15 cellular contexts compared by ENCODE assay signal in genomic region chr15:63065262-63066234, GRCh38. TPM values are rescaled to one million over a fixed set of nuclear protein-coding genes. Genes with fewer than 3 reads are reported as not detected.
DNase-seq lines count a peak whose midpoint lies in the region; TF ChIP-seq lines count a peak whose summit lies in the region.
"Had no signal": no experiment of that assay in that cellular context is flagged by ENCODE, and none has a peak within 500 bp of the region (broad histone marks: within the 10 kb centered on the region; RNA-seq: fewer than 3 reads in every experiment).

No MANE protein-coding gene starts in this region.

- no peak overlapping the region for H2BK15ac ChIP-seq in neuronal stem cell (ENCODE audit: low read length)

- no peaks in the 10 kb centered on the region for H3K9me3 Mint-ChIP-seq in chondrocyte (ENCODE audit: low read depth)
- H3K9me3 Mint-ChIP-seq: activated B cell treated with CpG ODN at 0.5 μM for 24 hours; activated naive CD4-positive, alpha-beta T cell treated with anti-CD3 and anti-CD28 coated beads, Interleukin-2, amount 50 U/mL, for 24 hours; central memory CD8-positive, alpha-beta T cell; stimulated activated naive B cell treated with anti-CD40 and anti-IgM and Interleukin-4, amounts not matched to agents 10 μg/mL and 1 μg/mL and 100 μg/mL, for 72 hours had no signal

- no peak overlapping the region for H3K23ac ChIP-seq in neuronal stem cell (ENCODE audit: low read depth, low read length, poor library complexity)

- H3K4me1 ChIP-seq in neuronal stem cell (ENCODE audit: control insufficient read depth in 2 of 2, insufficient read depth in 1 of 2, low read depth in 1 of 2, low read length in 2 of 2): peaks cover 8 to 12% of the 10 kb centered on the region in 2 donors

- H4K8ac ChIP-seq in neuronal stem cell (ENCODE audit: low read depth, low read length): no peak overlapping the region

- H3K79me1 ChIP-seq in neuronal stem cell (ENCODE audit: low read depth, low read length): peaks cover 2% of the 10 kb centered on the region

- no peak overlapping the region for H2BK12ac ChIP-seq in neuronal stem cell (ENCODE audit: low read length)

- no peak overlapping the region for H4K91ac ChIP-seq in neuronal stem cell (ENCODE audit: low read depth, low read length, poor library complexity)

- H3K27ac ChIP-seq in neuronal stem cell (replicated peaks; ENCODE audit: low read length): no peak overlapping the region

- H3K14ac ChIP-seq in neuronal stem cell (ENCODE audit: low read length): no peak overlapping the region

- WGBS in neuronal stem cell (ENCODE audit: extremely low coverage in 2 of 2, insufficient read length in 2 of 2, insufficient replicate concordance in 1 of 2), 2 donors: no CpG with 5 or more reads among the region's 8 CpGs

- peaks cover 84% of the 10 kb centered on the region for H3K36me3 Mint-ChIP-seq in chondrocyte (ENCODE audit: low read depth)

- H2BK120ac ChIP-seq in neuronal stem cell (ENCODE audit: low read depth, low read length): no peak overlapping the region

- no peak overlapping the region for H3K18ac ChIP-seq in neuronal stem cell (ENCODE audit: low read length)

- DNase-seq in Ammon's horn (ENCODE audit: low spot score) (peak; percentile 36), LHCN-M2 (ENCODE audit: low read depth) (peak; percentile 68), chondrocyte (ENCODE audit: low spot score) (no peak), myocyte (ENCODE audit: low read depth) (peak; percentile 40), NOMO-1 treated with dmso at 0.1 percent for 144 hours (lab: John Stamatoyannopoulos, UW; ENCODE audit: unreplicated experiment) (no peak), neuronal stem cell (ENCODE audit: low spot score) (no peak), medulla oblongata (ENCODE audit: extremely low spot score) (no peak)
- no peak for DNase-seq in stimulated activated CD4-positive, alpha-beta T cell treated with anti-CD3 and anti-CD28 coated beads, Interleukin-2, amount 100 ng/mL, for 48 hours
- DNase-seq: activated B cell treated with CpG ODN at 0.5 μM for 24 hours; activated CD8-positive, alpha-beta memory T cell treated with anti-CD3 and anti-CD28 coated beads, Interleukin-2, amount 50 U/mL, for 48 hours; NK-92 treated with Interleukin-12 subunit alpha and Interleukin-12 subunit beta, amount 100 ng/mL, for 24 hours; stimulated activated CD4-positive, alpha-beta T cell treated with anti-CD3 and anti-CD28 coated beads, Interleukin-1b, Interleukin-23, amount 100 ng/mL, for 48 hours; stimulated activated naive B cell treated with anti-CD40 and anti-IgM and Interleukin-4, amounts not matched to agents 10 μg/mL and 1 μg/mL and 100 μg/mL, for 72 hours had no signal

- no peak overlapping the region for H3K4me3 Mint-ChIP-seq in chondrocyte (ENCODE audit: unreplicated experiment)
- H3K4me3 Mint-ChIP-seq: activated B cell treated with CpG ODN at 0.5 μM for 24 hours; activated naive CD4-positive, alpha-beta T cell treated with anti-CD3 and anti-CD28 coated beads, Interleukin-2, amount 50 U/mL, for 24 hours; central memory CD8-positive, alpha-beta T cell; stimulated activated naive B cell treated with anti-CD40 and anti-IgM and Interleukin-4, amounts not matched to agents 10 μg/mL and 1 μg/mL and 100 μg/mL, for 72 hours had no signal

- no peaks in the 10 kb centered on the region for H3K27me3 ChIP-seq in neuronal stem cell (ENCODE audit: control insufficient read depth in 3 of 3, insufficient read depth in 3 of 3, low read depth in 1 of 3, low read length in 3 of 3)

- H3K27ac Mint-ChIP-seq in chondrocyte (ENCODE audit: unreplicated experiment): peak overlapping the region; percentile 89
- H3K27ac Mint-ChIP-seq: activated B cell treated with CpG ODN at 0.5 μM for 24 hours; activated naive CD4-positive, alpha-beta T cell treated with anti-CD3 and anti-CD28 coated beads, Interleukin-2, amount 50 U/mL, for 24 hours; stimulated activated naive B cell treated with anti-CD40 and anti-IgM and Interleukin-4, amounts not matched to agents 10 μg/mL and 1 μg/mL and 100 μg/mL, for 72 hours had no signal

- H3K4me1 Mint-ChIP-seq in chondrocyte (ENCODE audit: low read depth): peaks cover 84% of the 10 kb centered on the region
- H3K4me1 Mint-ChIP-seq: activated B cell treated with CpG ODN at 0.5 μM for 24 hours; activated naive CD4-positive, alpha-beta T cell treated with anti-CD3 and anti-CD28 coated beads, Interleukin-2, amount 50 U/mL, for 24 hours; central memory CD8-positive, alpha-beta T cell; stimulated activated naive B cell treated with anti-CD40 and anti-IgM and Interleukin-4, amounts not matched to agents 10 μg/mL and 1 μg/mL and 100 μg/mL, for 72 hours had no signal

- no peak overlapping the region for H3K4me2 ChIP-seq in neuronal stem cell (ENCODE audit: insufficient read depth, low read length, poor library complexity, severe bottlenecking)

- no peak overlapping the region for H3K9ac ChIP-seq in neuronal stem cell (ENCODE audit: low read depth, low read length, poor library complexity)

- no peaks in the 10 kb centered on the region for H3K27me3 Mint-ChIP-seq in chondrocyte (ENCODE audit: low read depth)
- H3K27me3 Mint-ChIP-seq: activated B cell treated with CpG ODN at 0.5 μM for 24 hours; activated naive CD4-positive, alpha-beta T cell treated with anti-CD3 and anti-CD28 coated beads, Interleukin-2, amount 50 U/mL, for 24 hours; central memory CD8-positive, alpha-beta T cell; stimulated activated naive B cell treated with anti-CD40 and anti-IgM and Interleukin-4, amounts not matched to agents 10 μg/mL and 1 μg/mL and 100 μg/mL, for 72 hours had no signal

- H3K4me3 ChIP-seq in neuronal stem cell (ENCODE audit: low read length in 2 of 2): no peak overlapping the region

- H3K9me3 ChIP-seq in neuronal stem cell (replicated peaks in 1 of 2; ENCODE audit: control insufficient read depth in 2 of 2, insufficient read depth in 1 of 2, low read depth in 1 of 2, low read length in 2 of 2): peaks cover 2 to 6% of the 10 kb centered on the region in 2 donors

- no peak overlapping the region for H3K4ac ChIP-seq in neuronal stem cell (ENCODE audit: low read length)

- no peak overlapping the region for H2AK5ac ChIP-seq in neuronal stem cell (ENCODE audit: low read depth, low read length)

- no peak overlapping the region for H2AFZ ChIP-seq in neuronal stem cell (ENCODE audit: low read length)

- no peak for TF ChIP-seq CTCF in chondrocyte (IDR thresholded peaks at IDR 0.05)

- H3K36me3 ChIP-seq in neuronal stem cell (replicated peaks in 1 of 2; ENCODE audit: control insufficient read depth in 2 of 2, insufficient read depth in 2 of 2, low read length in 2 of 2): peaks cover 63 to 94% of the 10 kb centered on the region in 2 donors

- H2BK5ac ChIP-seq in neuronal stem cell (ENCODE audit: low read length): no peak overlapping the region

RNA-seq across cellular contexts. Expression of gene TPM1, which starts 23.0 kb away (rescaled TPM):
- total RNA-seq in LHCN-M2 (2014; rRNA removed): 192 and 202 TPM in 2 replicates
- polyA plus RNA-seq in LHCN-M2 (2012): 1,083 TPM
- 2,291 to 2,367 TPM (median 2,332 TPM) in 3 replicates for total RNA-seq in chondrocyte
- total RNA-seq in myocyte: 4,103 and 4,525 TPM in 2 replicates
- polyA plus RNA-seq in myocyte (2012): 3,640 TPM
- polyA plus RNA-seq in neuronal stem cell (2013, experiment 1 of 2): 1,430 TPM
- polyA plus RNA-seq in neuronal stem cell (2013, experiment 2 of 2): 1,425 TPM

RNA-seq across cellular contexts. Expression of gene LACTB, which starts 56.1 kb away (rescaled TPM):
- total RNA-seq in LHCN-M2 (2014; rRNA removed) (28.4 and 33.7 TPM in 2 replicates), chondrocyte (19.4 to 22.4 TPM (median 20.7 TPM) in 3 replicates), myocyte (22.3 and 27.5 TPM in 2 replicates)
- 40.4 TPM for polyA plus RNA-seq in LHCN-M2 (2012)
- polyA plus RNA-seq in myocyte (2012): 21.4 TPM
- 8.2 TPM for polyA plus RNA-seq in neuronal stem cell (2013, experiment 1 of 2)
- 7.0 TPM for polyA plus RNA-seq in neuronal stem cell (2013, experiment 2 of 2)

Comparison
In these comparisons a context has a peak if more than half of its experiments do, and no peak if none do; other contexts are left out.
1. DNase-seq: peak in Ammon's horn (single experiment), LHCN-M2 (single experiment) and myocyte (single experiment); none in chondrocyte (single experiment), NOMO-1 treated with dmso at 0.1 percent for 144 hours (single experiment), stimulated activated CD4-positive, alpha-beta T cell treated with anti-CD3 and anti-CD28 coated beads, Interleukin-2, amount 100 ng/mL, for 48 hours (0 of 2), neuronal stem cell (single experiment) and medulla oblongata (single experiment).
2. RNA of gene TPM1, which starts 23.0 kb away (total RNA-seq): 4,103 to 4,525 TPM in myocyte and 2,291 to 2,367 TPM in chondrocyte; 192 to 202 TPM in LHCN-M2; every median in the first group is over 10 times any median in the second.